ENCODE assay signal across 8 cellular contexts in genomic region chr9:129237195-129237611, GRCh38. TPM values are rescaled to one million over a fixed set of nuclear protein-coding genes. Genes with fewer than 3 reads are reported as not detected.
DNase-seq lines count a peak whose midpoint lies in the region; ATAC-seq and TF ChIP-seq lines count a peak whose summit lies in the region.

No MANE protein-coding gene starts in this region.

- peak; percentile 40 for DNase-seq in AG10803 (ENCODE audit: low read depth)
- DNase-seq in left lung: peak in 1 of 2 donors; percentile 36
- no peak for DNase-seq in NCI-H524 (lab: John Stamatoyannopoulos, UW)
- no peak for DNase-seq in GM13977 (ENCODE audit: low spot score)

- H3K27me3 Mint-ChIP-seq in activated T-helper 17 cell treated with anti-CD3 and anti-CD28 coated beads, Interleukin-2, amount 50 U/mL, for 72 hours: no peaks in the 10 kb centered on the region
- peaks cover 51% of the 10 kb centered on the region for H3K27me3 Mint-ChIP-seq in stimulated activated memory B cell treated with anti-CD40 and anti-IgM and Interleukin-4, amounts not matched to agents 10 μg/mL and 1 μg/mL and 100 μg/mL, for 72 hours

- H3K4me3 Mint-ChIP-seq in activated T-helper 17 cell treated with anti-CD3 and anti-CD28 coated beads, Interleukin-2, amount 50 U/mL, for 72 hours: peak overlapping the region; percentile 77
- H3K4me3 Mint-ChIP-seq in stimulated activated memory B cell treated with anti-CD40 and anti-IgM and Interleukin-4, amounts not matched to agents 10 μg/mL and 1 μg/mL and 100 μg/mL, for 72 hours: peak overlapping the region; percentile 32

- TF ChIP-seq CTCF in AG10803 (conservative IDR thresholded peaks at IDR 0.05; ENCODE audit: low read length) (no peak), OCI-LY3 (IDR thresholded peaks at IDR 0.05; ENCODE audit: low read depth, low read length) (no peak), left lung (IDR thresholded peaks at IDR 0.05) (no peak), GM13977 (IDR thresholded peaks at IDR 0.05; ENCODE audit: extremely low read depth, insufficient read depth, missing control alignments) (no peak)

- H3K9me3 ChIP-seq in OCI-LY3 (ENCODE audit: insufficient read depth, low read length) (no peaks in the 10 kb centered on the region), left lung (peaks cover 0 to 9% of the 10 kb centered on the region in 2 donors)

- H3K9ac ChIP-seq in OCI-LY3 (ENCODE audit: low read length): no peak overlapping the region

- H3K36me3 ChIP-seq in OCI-LY3 (replicated peaks; ENCODE audit: low read depth, low read length) (no peaks in the 10 kb centered on the region), left lung (no peaks in the 10 kb centered on the region)

- no peaks in the 10 kb centered on the region for H3K79me2 ChIP-seq in OCI-LY3 (ENCODE audit: low read length)

- no peaks in the 10 kb centered on the region for H4K20me1 ChIP-seq in OCI-LY3 (ENCODE audit: insufficient read depth, low read length)

- in situ Hi-C loops in GM13977 (cut with MboI; ENCODE audit: low pct_unique_long_range_greater_than_20kb, low sequenced_read_pairs, unreplicated experiment): no loop called here

- ATAC-seq in activated T-helper 17 cell treated with anti-CD3 and anti-CD28 coated beads, Interleukin-2, amount 50 U/mL, for 72 hours (replicated peaks): peak; percentile 83
- peak; percentile 61 for ATAC-seq in left lung
- ATAC-seq in stimulated activated memory B cell treated with anti-CD40 and anti-IgM and Interleukin-4, amounts not matched to agents 10 μg/mL and 1 μg/mL and 100 μg/mL, for 72 hours: peak; percentile 75
- ATAC-seq in GM19324 (IDR thresholded peaks at IDR 0.05; ENCODE audit: low FRiP score, unreplicated experiment): no peak

- H3K9me3 Mint-ChIP-seq in activated T-helper 17 cell treated with anti-CD3 and anti-CD28 coated beads, Interleukin-2, amount 50 U/mL, for 72 hours: peaks cover 4% of the 10 kb centered on the region
- peaks cover 12% of the 10 kb centered on the region for H3K9me3 Mint-ChIP-seq in stimulated activated memory B cell treated with anti-CD40 and anti-IgM and Interleukin-4, amounts not matched to agents 10 μg/mL and 1 μg/mL and 100 μg/mL, for 72 hours

- peaks cover 25% of the 10 kb centered on the region for H3K4me1 Mint-ChIP-seq in activated T-helper 17 cell treated with anti-CD3 and anti-CD28 coated beads, Interleukin-2, amount 50 U/mL, for 72 hours
- H3K4me1 Mint-ChIP-seq in stimulated activated memory B cell treated with anti-CD40 and anti-IgM and Interleukin-4, amounts not matched to agents 10 μg/mL and 1 μg/mL and 100 μg/mL, for 72 hours: peaks cover 32% of the 10 kb centered on the region

- H3K4me3 ChIP-seq in AG10803 (ENCODE audit: low read length): peak overlapping the region; percentile 20; the same call in 1 of the 2 replicates
- 0 out of 2 replicates have a peak overlapping the region, but pooled peaks have one; percentile 10 for H3K4me3 ChIP-seq in OCI-LY3 (ENCODE audit: low read length)
- H3K4me3 ChIP-seq in left lung: no peak overlapping the region

- H3K27ac Mint-ChIP-seq in activated T-helper 17 cell treated with anti-CD3 and anti-CD28 coated beads, Interleukin-2, amount 50 U/mL, for 72 hours: peak overlapping the region; percentile 73
- peak overlapping the region; percentile 40 for H3K27ac Mint-ChIP-seq in stimulated activated memory B cell treated with anti-CD40 and anti-IgM and Interleukin-4, amounts not matched to agents 10 μg/mL and 1 μg/mL and 100 μg/mL, for 72 hours

- H2AFZ ChIP-seq in OCI-LY3 (ENCODE audit: low read depth, low read length): 0 out of 2 replicates have a peak overlapping the region, but pooled peaks have one; percentile 29

- H3K27me3 ChIP-seq in OCI-LY3 (ENCODE audit: low read depth, low read length): peaks cover 26% of the 10 kb centered on the region
- H3K27me3 ChIP-seq in left lung: no peaks in the 10 kb centered on the region

- intact Hi-C loops in left lung (cut with DNase I): no loop called here

- H3K36me3 Mint-ChIP-seq in activated T-helper 17 cell treated with anti-CD3 and anti-CD28 coated beads, Interleukin-2, amount 50 U/mL, for 72 hours (ENCODE audit: low read depth): no peaks in the 10 kb centered on the region
- H3K36me3 Mint-ChIP-seq in stimulated activated memory B cell treated with anti-CD40 and anti-IgM and Interleukin-4, amounts not matched to agents 10 μg/mL and 1 μg/mL and 100 μg/mL, for 72 hours: peaks cover 8% of the 10 kb centered on the region

- H3K4me1 ChIP-seq in OCI-LY3 (ENCODE audit: low read length): peaks cover 5% of the 10 kb centered on the region; the same call in 1 of the 2 replicates
- H3K4me1 ChIP-seq in left lung: peaks cover 4 to 6% of the 10 kb centered on the region in 2 donors

- H3K27ac ChIP-seq in OCI-LY3 (ENCODE audit: low read length): no peak overlapping the region
- H3K27ac ChIP-seq in left lung: no peak overlapping the region

- H3K4me2 ChIP-seq in OCI-LY3 (ENCODE audit: low read length): peak overlapping the region; percentile 10; the same call in 1 of the 2 replicates

RNA-seq across cellular contexts. Expression of gene IER5L, which starts 59.1 kb away (rescaled TPM):
- 1 to 10 TPM in 1 of 2 donors, under 1 TPM in 1; 0.67 to 2.2 TPM for total RNA-seq in activated T-helper 17 cell treated with anti-CD3 and anti-CD28 coated beads, Interleukin-2, amount 50 U/mL, for 72 hours
- total RNA-seq in left lung: 10 to 100 TPM; 17.9 to 21.4 TPM

Comparison
In these comparisons a context has a peak if more than half of its experiments do, and no peak if none do; other contexts are left out.
1. H3K4me3 ChIP-seq: peak in AG10803 (single experiment) and OCI-LY3 (single experiment); none in left lung (0 of 2).
2. RNA of gene IER5L, which starts 59.1 kb away (total RNA-seq): 17.9 to 21.4 TPM in left lung; 0.67 to 2.2 TPM in activated T-helper 17 cell treated with anti-CD3 and anti-CD28 coated beads, Interleukin-2, amount 50 U/mL, for 72 hours; every median in the first group is over 4 times any median in the second.